In genomic region chr15:57861039-57861638, GRCh38 we compare ENCODE assay signal across 8 cellular contexts.
DNase-seq lines count a peak whose midpoint lies in the region; ATAC-seq, FAIRE-seq and TF ChIP-seq lines count a peak whose summit lies in the region.

No MANE protein-coding gene starts in this region.

- no peak overlapping the region for H2BK15ac ChIP-seq in H1 (ENCODE audit: low read length)

- no peak overlapping the region for H3K23ac ChIP-seq in H1 (ENCODE audit: insufficient read length)

- H3K9ac ChIP-seq in H1 (replicated peaks in 1 of 4; ENCODE audit: extremely low read depth in 1 of 4, low read depth in 3 of 4, low read length in 3 of 4): no peak overlapping the region

- no peak overlapping the region for H3K56ac ChIP-seq in H1 (replicated peaks; ENCODE audit: insufficient read length, low read depth, low read length)

- no peak overlapping the region for H2AFZ ChIP-seq in H1 (ENCODE audit: low read length)

- H3K27me3 ChIP-seq in H1 (replicated peaks in 1 of 4; ENCODE audit: control insufficient read depth in 3 of 4, extremely low read depth in 1 of 4, insufficient read depth in 3 of 4, low read length in 3 of 4): no peaks in the 10 kb centered on the region

- H4K91ac ChIP-seq in H1 (replicated peaks; ENCODE audit: insufficient read length, low read length): no peak overlapping the region

- peak; percentile 50 for FAIRE-seq in H1 (lab: Jason Lieb, UNC)

- no peak overlapping the region for H3K4me3 ChIP-seq in H1 (ENCODE audit: extremely low read depth in 1 of 4, insufficient read depth in 2 of 4, low read depth in 3 of 4, low read length in 4 of 4)

- H4K5ac ChIP-seq in H1 (ENCODE audit: insufficient read length, low read depth, low read length): no peak overlapping the region

- H3K18ac ChIP-seq in H1 (ENCODE audit: extremely low read depth, low read length): no peak overlapping the region

- no peak overlapping the region for H4K8ac ChIP-seq in H1 (ENCODE audit: extremely low read depth, insufficient read depth, low read length)

- TF ChIP-seq CTCF in LNCAP (IDR thresholded peaks at IDR 0.05) (peak; percentile 88), H1 (IDR thresholded peaks at IDR 0.05; ENCODE audit: control extremely low read depth in 1 of 3, insufficient read depth in 1 of 3, low read depth in 1 of 3, low read length in 3 of 3) (peak in 2 of 3 experiments; percentile 64 to 66; a peak in 3 of 4 replicates)

- H3K23me2 ChIP-seq in H1 (ENCODE audit: low read depth, low read length): no peaks in the 10 kb centered on the region

- H3K36me3 ChIP-seq in H1 (ENCODE audit: control insufficient read depth in 2 of 4, insufficient read depth in 4 of 4, low read length in 3 of 4): no peaks in the 10 kb centered on the region

- H3K9me3 ChIP-seq in H1 (ENCODE audit: insufficient read depth in 2 of 2, low read depth in 1 of 2, low read length in 1 of 2): no peaks in the 10 kb centered on the region

- no peak overlapping the region for H3K14ac ChIP-seq in H1 (ENCODE audit: insufficient read length)

- no peak overlapping the region for H2BK5ac ChIP-seq in H1 (ENCODE audit: low read depth, low read length)

- 33% methylated on average over 6 of the region's 6 CpGs; no CpG with 5 or more reads in 1 of the 2 experiments for WGBS in H1 (ENCODE audit: extremely low coverage in 1 of 2, insufficient coverage in 1 of 2, insufficient read length in 1 of 2, insufficient replicate concordance in 2 of 2, low coverage in 1 of 2, low lambda C conversion rate in 2 of 2, missing lambda C conversion rate in 1 of 2), 2 experiments

- no peaks in the 10 kb centered on the region for H3K79me1 ChIP-seq in H1 (ENCODE audit: low read depth, low read length)

- no peak overlapping the region for H3K27ac ChIP-seq in H1 (ENCODE audit: low read depth, low read length)

- in situ Hi-C loops in SK-MEL-5 (cut with HindIII; ENCODE audit: low pct_unique_long_range_greater_than_20kb, low sequenced_read_pairs): no loop called here

- DNase-seq in activated CD8-positive, alpha-beta memory T cell treated with anti-CD3 and anti-CD28 coated beads, Interleukin-2, amount 50 U/mL, for 1 hour (ENCODE audit: extremely low read depth): peak; percentile 11
- DNase-seq in activated CD8-positive, alpha-beta memory T cell treated with anti-CD3 and anti-CD28 coated beads for 24 hours: no peak
- DNase-seq in SK-MEL-5 (ENCODE audit: low read depth, low spot score) (peak; percentile 77), H1 (ENCODE audit: low read depth in 1 of 2, low spot score in 2 of 2) (no peak), midbrain (lab: John Stamatoyannopoulos, UW) (peak; percentile 80), 8988T (no peak)

- TF ChIP-seq RAD21 in H1 (IDR thresholded peaks at IDR 0.05 in 1 of 2, conservative IDR thresholded peaks at IDR 0.05 in 1 of 2; ENCODE audit: low read depth in 2 of 2, low read length in 2 of 2): peak; percentile 65 to 72

- no peaks in the 10 kb centered on the region for H3K4me1 ChIP-seq in H1 (replicated peaks in 1 of 4; ENCODE audit: control insufficient read depth in 3 of 4, insufficient read depth in 4 of 4, low read length in 3 of 4)

- H3K79me2 ChIP-seq in H1 (ENCODE audit: control insufficient read depth in 1 of 2, insufficient read depth in 2 of 2, low read length in 2 of 2): no peaks in the 10 kb centered on the region

- H2BK120ac ChIP-seq in H1 (replicated peaks; ENCODE audit: low read depth, low read length): no peak overlapping the region

- no peak for TF ChIP-seq POLR2A in H1 (IDR thresholded peaks at IDR 0.05; ENCODE audit: control extremely low read depth in 1 of 2, low read depth in 2 of 2, low read length in 2 of 2)

- no peak overlapping the region for H2BK12ac ChIP-seq in H1 (ENCODE audit: low read depth, low read length)

- TF ChIP-seq EP300 in H1 (IDR thresholded peaks at IDR 0.05; ENCODE audit: borderline replicate concordance in 1 of 2, low read depth in 2 of 2, low read length in 2 of 2): no peak

- peaks cover 0 to 2% of the 10 kb centered on the region in 2 experiments for H4K20me1 ChIP-seq in H1 (replicated peaks in 1 of 2; ENCODE audit: control insufficient read depth in 1 of 2, insufficient read depth in 2 of 2, low read length in 2 of 2)

- no peak overlapping the region for H3K4ac ChIP-seq in H1 (replicated peaks; ENCODE audit: insufficient read length, low read depth, low read length)

- H2AK5ac ChIP-seq in H1 (ENCODE audit: low read depth, low read length): no peak overlapping the region

- ATAC-seq in HG03039 (IDR thresholded peaks at IDR 0.05; ENCODE audit: unreplicated experiment): no peak

- H3K4me2 ChIP-seq in H1 (ENCODE audit: insufficient read depth in 1 of 2, low read depth in 2 of 2, low read length in 2 of 2): no peak overlapping the region

- no peak overlapping the region for H2BK20ac ChIP-seq in H1 (ENCODE audit: low read length)

- POLR2A ChIA-PET in H1 (lab: Charles Lee; ENCODE audit: partially characterized antibody): no interaction called here

- CTCF ChIA-PET in H1 (lab: Charles Lee; ENCODE audit: partially characterized antibody): interaction anchor here (0.6 to 19.0 kb wide), 47 partner anchors 9 to 1668 kb away, joined by 3 to 530 read pairs (median 4); partner anchors contain the start of gene ALDH1A2

TF ChIP-seq in H1, 55 proteins besides CTCF, POLR2A, EP300 and RAD21:
- no peak for TF ChIP-seq SP2 (IDR thresholded peaks at IDR 0.05; ENCODE audit: low read length)
- TF ChIP-seq CREB1 (IDR thresholded peaks at IDR 0.05): no peak
TF ChIP-seq in H1: peak in this region for 0.

Comparison
In these comparisons a context has a peak if more than half of its experiments do, and no peak if none do; other contexts are left out.
1. DNase-seq: peak in activated CD8-positive, alpha-beta memory T cell treated with anti-CD3 and anti-CD28 coated beads, Interleukin-2, amount 50 U/mL, for 1 hour (single experiment), SK-MEL-5 (single experiment) and midbrain (single experiment); none in activated CD8-positive, alpha-beta memory T cell treated with anti-CD3 and anti-CD28 coated beads for 24 hours (single experiment), H1 (0 of 2) and 8988T (single experiment).